In the genomic region with DNA sequence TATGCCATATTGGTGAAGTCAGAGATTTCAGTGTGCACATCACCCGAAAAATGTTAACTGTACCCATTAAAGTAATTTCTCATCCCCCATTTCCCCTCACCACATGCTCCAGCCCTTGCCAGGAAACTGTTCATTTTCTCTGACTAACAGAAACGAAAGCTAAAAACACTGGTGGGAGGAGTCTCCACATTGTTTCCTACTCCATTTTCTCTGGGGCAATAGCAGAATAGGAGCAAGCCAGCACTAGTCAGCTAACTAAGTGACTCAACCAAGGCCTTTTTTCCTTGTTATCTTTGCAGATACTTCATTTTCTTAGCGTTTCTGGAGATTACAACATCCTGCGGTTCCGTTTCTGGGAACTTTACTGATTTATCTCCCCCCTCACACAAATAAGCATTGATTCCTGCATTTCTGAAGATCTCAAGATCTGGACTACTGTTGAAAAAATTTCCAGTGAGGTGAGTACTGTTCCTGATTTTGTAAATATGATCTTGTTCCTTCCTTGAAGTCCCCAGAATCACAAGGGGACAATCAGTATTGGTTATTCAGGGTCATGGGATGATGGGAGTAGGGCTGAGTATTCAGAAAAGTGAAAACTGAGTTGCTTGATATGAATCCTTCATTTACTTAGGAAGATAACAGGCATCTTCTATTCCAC, we compare ENCODE assay signal across 8 cellular contexts. TPM values are rescaled to one million over a fixed set of nuclear protein-coding genes. Genes with fewer than 3 reads are reported as not detected.
DNase-seq lines count a peak whose midpoint lies in the region; ATAC-seq and TF ChIP-seq lines count a peak whose summit lies in the region.

A gene (plus strand): TSS at position 204 of the 658 bp plus-strand sequence. CDS start 4,774 bp downstream, outside the sequence.

- H3K4me3 ChIP-seq in DND-41 (ENCODE audit: low read depth in 1 of 2, low read length in 2 of 2) = peak within 1 kb of the TSS; percentile 64 to 69

- H3K9me3 Mint-ChIP-seq in T-helper 2 cell treated with Interferon-gamma antibody and Interleukin-4, amounts not matched to agents 5 μg/mL and 100 μg/mL, for 36 hours = peaks cover 3% of the 10 kb centered on the region

- H3K4me2 ChIP-seq in DND-41 (ENCODE audit: insufficient read depth, low read length) = peak within 1 kb of the TSS; percentile 62

- no peaks in the 10 kb centered on the region for H3K27me3 ChIP-seq in DND-41 (ENCODE audit: insufficient read depth, low read length, poor library complexity)

- DNase-seq in DND-41 (peak; percentile 81), HT1080 (ENCODE audit: low read depth) (peak; percentile 85), cerebellar cortex (ENCODE audit: low spot score) (peak; percentile 4), left lobe of liver (ENCODE audit: low spot score) (no peak), NCI-H1417 (lab: John Stamatoyannopoulos, UW) (no peak)
- DNase-seq in T-helper 2 cell treated with Interferon-gamma antibody and Interleukin-4, amounts not matched to agents 5 μg/mL and 100 μg/mL, for 36 hours (ENCODE audit: low spot score) = peak; percentile 80
- DNase-seq in stimulated activated CD8-positive, alpha-beta memory T cell treated with anti-CD3 and anti-CD28 coated beads, Interleukin-12 subunit alpha, Interleukin-12 subunit beta, amount 100 ng/mL, for 1 hour (ENCODE audit: low read depth) = peak; percentile 47

- peaks cover 59% of the 10 kb centered on the region for H3K36me3 Mint-ChIP-seq in T-helper 2 cell treated with Interferon-gamma antibody and Interleukin-4, amounts not matched to agents 5 μg/mL and 100 μg/mL, for 36 hours (ENCODE audit: low read depth)

- ATAC-seq in DND-41 (ENCODE audit: insufficient read depth, low read depth) (peak; percentile 65), GM19468 (IDR thresholded peaks at IDR 0.05; ENCODE audit: extremely low read depth, unreplicated experiment) (peak; percentile 49), left lobe of liver (peak; percentile 82)

- H3K79me2 ChIP-seq in DND-41 (ENCODE audit: insufficient read depth, low read length) = peaks cover 58% of the 10 kb centered on the region

- peaks cover 44% of the 10 kb centered on the region for H3K4me1 ChIP-seq in DND-41 (ENCODE audit: insufficient read depth, low read length)

- H3K4me3 Mint-ChIP-seq in T-helper 2 cell treated with Interferon-gamma antibody and Interleukin-4, amounts not matched to agents 5 μg/mL and 100 μg/mL, for 36 hours = peak within 1 kb of the TSS; percentile 95

- H4K20me1 ChIP-seq in DND-41 (ENCODE audit: insufficient read depth, low read length) = no peaks in the 10 kb centered on the region

- H3K9me3 ChIP-seq in DND-41 (ENCODE audit: insufficient read depth, low read length, severe bottlenecking) = no peaks in the 10 kb centered on the region

- no peak for TF ChIP-seq CTCF in DND-41 (IDR thresholded peaks at IDR 0.05; ENCODE audit: borderline replicate concordance, extremely low read depth, low read length, poor library complexity, severe bottlenecking)

- peak within 1 kb of the TSS; percentile 98 for H3K27ac Mint-ChIP-seq in T-helper 2 cell treated with Interferon-gamma antibody and Interleukin-4, amounts not matched to agents 5 μg/mL and 100 μg/mL, for 36 hours

- peak within 1 kb of the TSS; percentile 55 for H2AFZ ChIP-seq in DND-41 (ENCODE audit: low read depth, low read length)

- H3K4me1 Mint-ChIP-seq in T-helper 2 cell treated with Interferon-gamma antibody and Interleukin-4, amounts not matched to agents 5 μg/mL and 100 μg/mL, for 36 hours (ENCODE audit: low read depth) = peaks cover 49% of the 10 kb centered on the region

- H3K36me3 ChIP-seq in DND-41 (ENCODE audit: insufficient read depth, low read length) = peaks cover 14% of the 10 kb centered on the region

- H3K9ac ChIP-seq in DND-41 (ENCODE audit: low read depth, low read length) = peak within 1 kb of the TSS; percentile 82

- peak within 1 kb of the TSS; percentile 97 for H3K27ac ChIP-seq in DND-41 (ENCODE audit: low read length)

- no peaks in the 10 kb centered on the region for H3K27me3 Mint-ChIP-seq in T-helper 2 cell treated with Interferon-gamma antibody and Interleukin-4, amounts not matched to agents 5 μg/mL and 100 μg/mL, for 36 hours (ENCODE audit: low read depth)

RNA-seq across cellular contexts. Expression of the gene that starts here (rescaled TPM):
- 34.3 and 36.3 TPM in 2 replicates for total RNA-seq in HT1080 (2014; rRNA removed; shearing (Covaris generic))
- 85.9 and 109 TPM in 2 replicates for polyA plus RNA-seq in HT1080 (2015; cell fraction: cytosol; rRNA removed)
- polyA plus RNA-seq in HT1080 (2015; cell fraction: nucleus; rRNA removed) = 198 and 201 TPM in 2 replicates
- total RNA-seq in left lobe of liver = 5.2 TPM

Comparison
In these comparisons a context has a peak if more than half of its experiments do, and no peak if none do; other contexts are left out.
1. DNase-seq: peak in DND-41 (single experiment), HT1080 (single experiment), T-helper 2 cell treated with Interferon-gamma antibody and Interleukin-4, amounts not matched to agents 5 μg/mL and 100 μg/mL, for 36 hours (single experiment), cerebellar cortex (single experiment) and stimulated activated CD8-positive, alpha-beta memory T cell treated with anti-CD3 and anti-CD28 coated beads, Interleukin-12 subunit alpha, Interleukin-12 subunit beta, amount 100 ng/mL, for 1 hour (single experiment); none in left lobe of liver (single experiment) and NCI-H1417 (0 of 3).
2. Peak in every context shown above with its lines, with median percentiles within 50 percentile points of each other: ATAC-seq.